ENCODE assay signal across 8 cellular contexts in the genomic region with DNA sequence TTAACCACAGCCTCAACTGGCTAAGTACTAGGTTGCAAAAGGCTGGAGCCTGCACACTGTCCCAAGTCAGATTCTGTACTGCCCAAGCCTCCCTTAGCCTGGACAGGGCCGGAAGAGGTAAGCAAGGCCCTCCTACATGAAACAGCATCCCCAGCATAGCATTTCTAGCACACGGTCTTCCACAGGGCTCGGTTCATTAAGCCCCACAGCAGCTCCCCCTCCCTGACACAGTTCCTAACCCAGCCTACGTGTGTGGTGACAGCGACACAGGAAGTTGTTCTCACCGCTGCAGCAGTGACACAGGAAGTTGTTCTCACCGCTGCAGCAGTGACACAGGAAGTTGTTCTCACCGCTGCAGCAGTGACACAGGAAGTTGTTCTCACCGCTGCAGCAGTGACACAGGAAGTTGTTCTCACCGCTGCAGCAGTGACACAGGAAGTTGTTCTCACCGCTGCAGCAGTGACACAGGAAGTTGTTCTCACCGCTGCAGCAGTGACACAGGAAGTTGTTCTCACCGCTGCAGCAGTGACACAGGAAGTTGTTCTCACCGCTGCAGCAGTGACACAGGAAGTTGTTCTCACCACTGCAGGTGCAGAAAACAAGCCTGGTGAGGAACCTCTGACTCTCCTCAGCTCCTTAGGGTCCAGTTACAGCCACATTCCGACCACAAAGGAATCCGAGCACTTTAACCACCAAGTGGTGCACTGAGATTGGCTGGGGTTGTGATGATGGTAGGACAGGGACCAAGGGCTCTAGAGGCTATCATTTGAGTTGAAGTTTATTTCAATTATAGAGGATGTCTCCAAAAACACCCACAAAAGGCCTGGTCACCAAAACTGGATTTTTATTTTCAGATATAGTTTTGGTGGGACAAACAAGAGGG. TPM values are rescaled to one million over a fixed set of nuclear protein-coding genes. Genes with fewer than 3 reads are reported as not detected.
DNase-seq lines count a peak whose midpoint lies in the region; ATAC-seq and TF ChIP-seq lines count a peak whose summit lies in the region.
"Not testable (repeated sequence)": the region's sequence is repeated elsewhere in the genome, so short reads cannot be mapped to it uniquely, and the experiment has no call there.

No MANE protein-coding gene starts in this region.

- intact Hi-C loops in spleen (cut with DNase I; ENCODE audit: low total_unique reads) = not testable (repeated sequence)

- WGBS in spleen, 5 donors = 32 to 53% (median 39%) methylated on average over 10 to 12 of the region's 16 CpGs

- CTCF ChIA-PET in HEK293 (lab: Yijun Ruan, JAX) = interaction anchor here (0.6 to 2.6 kb wide), 2 partner anchors 77 to 307 kb away, joined by 4 to 13 read pairs; no protein-coding TSS in a partner anchor

- not testable (repeated sequence) for TF ChIP-seq POLR2A in NB4 (IDR thresholded peaks at IDR 0.05; ENCODE audit: extremely low read depth, insufficient read length); spleen (IDR thresholded peaks at IDR 0.05)

- H3K27ac ChIP-seq in HEK293 (ENCODE audit: extremely low read depth, low read depth, low read length) (peak overlapping the region; percentile 30; the same call in 1 of the 2 replicates), spleen (peak overlapping the region; percentile 55 to 83 (median 74))

- POLR2A ChIA-PET in HEK293 (lab: Yijun Ruan, JAX) = not testable (repeated sequence)

- H3K4me1 ChIP-seq in HEK293 (ENCODE audit: control insufficient read depth, insufficient read depth, low read length) = not testable (repeated sequence)
- H3K4me1 ChIP-seq in spleen = peaks cover 0 to 36% (median 11%) of the 10 kb centered on the region in 6 donors

- peak overlapping the region; percentile 14 to 46 for H3K4me3 Mint-ChIP-seq in effector memory CD8-positive, alpha-beta T cell
- H3K4me3 Mint-ChIP-seq in stimulated activated naive B cell treated with anti-CD40 and anti-IgM and Interleukin-4, amounts not matched to agents 10 μg/mL and 1 μg/mL and 100 μg/mL, for 72 hours = peak overlapping the region; percentile 79

- H3K36me3 ChIP-seq in HEK293 (ENCODE audit: control insufficient read depth in 2 of 2, insufficient read depth in 1 of 2, low read length in 2 of 2) (peaks cover 0 to 26% of the 10 kb centered on the region in 2 experiments; a peak in 1 of 3 replicates), spleen (peaks cover 0 to 24% (median 0%) of the 10 kb centered on the region in 6 donors)

- peaks cover 0 to 15% (median 0%) of the 10 kb centered on the region in 7 donors for H3K27me3 ChIP-seq in spleen (replicated peaks in 1 of 7)

- peaks cover 9 to 10% of the 10 kb centered on the region in 2 donors for H3K9me3 Mint-ChIP-seq in effector memory CD8-positive, alpha-beta T cell
- H3K9me3 Mint-ChIP-seq in stimulated activated naive B cell treated with anti-CD40 and anti-IgM and Interleukin-4, amounts not matched to agents 10 μg/mL and 1 μg/mL and 100 μg/mL, for 72 hours = not testable (repeated sequence)

- peak overlapping the region; percentile 81 to 91 for H3K27ac Mint-ChIP-seq in effector memory CD8-positive, alpha-beta T cell
- H3K27ac Mint-ChIP-seq in stimulated activated naive B cell treated with anti-CD40 and anti-IgM and Interleukin-4, amounts not matched to agents 10 μg/mL and 1 μg/mL and 100 μg/mL, for 72 hours = peak overlapping the region; percentile 92

- DNase-seq in NB4 (ENCODE audit: low read depth) = peak; percentile 79
- peak; percentile 29 for DNase-seq in T-helper 9 cell
- DNase-seq in activated T-cell treated with anti-CD3 and anti-CD28 coated beads for 48 hours (ENCODE audit: low read depth) = peak; percentile 40
- DNase-seq in effector memory CD8-positive, alpha-beta T cell = peak; percentile 51 to 59 (median 53)
- peak; percentile 71 for DNase-seq in spleen
- DNase-seq in stimulated activated naive B cell treated with anti-CD40 and anti-IgM and Interleukin-4, amounts not matched to agents 10 μg/mL and 1 μg/mL and 100 μg/mL, for 72 hours = peak; percentile 61

- H3K36me3 Mint-ChIP-seq in effector memory CD8-positive, alpha-beta T cell (ENCODE audit: insufficient read depth) = peaks cover 21% of the 10 kb centered on the region
- peaks cover 7 to 11% of the 10 kb centered on the region in 2 donors for H3K36me3 Mint-ChIP-seq in stimulated activated naive B cell treated with anti-CD40 and anti-IgM and Interleukin-4, amounts not matched to agents 10 μg/mL and 1 μg/mL and 100 μg/mL, for 72 hours

- not testable (repeated sequence) for TF ChIP-seq CTCF in HEK293 (tag by site-specific recombination; IDR thresholded peaks at IDR 0.05); NB4 (IDR thresholded peaks at IDR 0.05; ENCODE audit: low read depth, low read length); spleen (IDR thresholded peaks at IDR 0.05 in 8 of 11, conservative IDR thresholded peaks at IDR 0.05 in 3 of 11)

- peaks cover 14 to 19% of the 10 kb centered on the region in 2 donors for H3K4me1 Mint-ChIP-seq in effector memory CD8-positive, alpha-beta T cell (ENCODE audit: low read depth in 2 of 2)
- not testable (repeated sequence) for H3K4me1 Mint-ChIP-seq in stimulated activated naive B cell treated with anti-CD40 and anti-IgM and Interleukin-4, amounts not matched to agents 10 μg/mL and 1 μg/mL and 100 μg/mL, for 72 hours

- peak; percentile 95 for ATAC-seq in effector memory CD8-positive, alpha-beta T cell (replicated peaks)
- ATAC-seq in stimulated activated naive B cell treated with anti-CD40 and anti-IgM and Interleukin-4, amounts not matched to agents 10 μg/mL and 1 μg/mL and 100 μg/mL, for 72 hours (replicated peaks) = peak; percentile 98 to 99

- H3K4me3 ChIP-seq in GM08714 (ENCODE audit: low read length) (peak overlapping the region; percentile 18), HEK293 (ENCODE audit: low read depth, low read length) (peak overlapping the region; percentile 21), NB4 (ENCODE audit: low read depth, low read length) (peak overlapping the region; percentile 40), spleen (peak overlapping the region in 1 of 8 donors; percentile 37)

- H3K27me3 Mint-ChIP-seq in effector memory CD8-positive, alpha-beta T cell = not testable (repeated sequence)
- peaks cover 17 to 26% of the 10 kb centered on the region in 2 donors for H3K27me3 Mint-ChIP-seq in stimulated activated naive B cell treated with anti-CD40 and anti-IgM and Interleukin-4, amounts not matched to agents 10 μg/mL and 1 μg/mL and 100 μg/mL, for 72 hours

- not testable (repeated sequence) for H3K9me3 ChIP-seq in HEK293 (ENCODE audit: control insufficient read depth, insufficient read depth, low read depth, low read length)
- H3K9me3 ChIP-seq in spleen = peaks cover 0 to 37% (median 29%) of the 10 kb centered on the region in 8 donors

TF ChIP-seq in HEK293, 187 proteins besides CTCF, POLR2A, EP300 and RAD21 (continues in another document):
- TF ChIP-seq GLIS1 (tag by site-specific recombination; IDR thresholded peaks at IDR 0.05) (peak; percentile 68), SETDB1 (IDR thresholded peaks at IDR 0.05; ENCODE audit: insufficient read length, low read length) (peak; percentile 83), KLF16 (tag by site-specific recombination; IDR thresholded peaks at IDR 0.05) (peak; percentile 16; the same call in 1 of the 2 replicates), TRIM28 (IDR thresholded peaks at IDR 0.05; ENCODE audit: borderline replicate concordance, low read length) (peak; percentile 75; the same call in 1 of the 2 replicates), ZBTB17 (tag by site-specific recombination; IDR thresholded peaks at IDR 0.05) (peak; percentile 29; the same call in 1 of the 2 replicates)
- TF ChIP-seq, protein P1, sequence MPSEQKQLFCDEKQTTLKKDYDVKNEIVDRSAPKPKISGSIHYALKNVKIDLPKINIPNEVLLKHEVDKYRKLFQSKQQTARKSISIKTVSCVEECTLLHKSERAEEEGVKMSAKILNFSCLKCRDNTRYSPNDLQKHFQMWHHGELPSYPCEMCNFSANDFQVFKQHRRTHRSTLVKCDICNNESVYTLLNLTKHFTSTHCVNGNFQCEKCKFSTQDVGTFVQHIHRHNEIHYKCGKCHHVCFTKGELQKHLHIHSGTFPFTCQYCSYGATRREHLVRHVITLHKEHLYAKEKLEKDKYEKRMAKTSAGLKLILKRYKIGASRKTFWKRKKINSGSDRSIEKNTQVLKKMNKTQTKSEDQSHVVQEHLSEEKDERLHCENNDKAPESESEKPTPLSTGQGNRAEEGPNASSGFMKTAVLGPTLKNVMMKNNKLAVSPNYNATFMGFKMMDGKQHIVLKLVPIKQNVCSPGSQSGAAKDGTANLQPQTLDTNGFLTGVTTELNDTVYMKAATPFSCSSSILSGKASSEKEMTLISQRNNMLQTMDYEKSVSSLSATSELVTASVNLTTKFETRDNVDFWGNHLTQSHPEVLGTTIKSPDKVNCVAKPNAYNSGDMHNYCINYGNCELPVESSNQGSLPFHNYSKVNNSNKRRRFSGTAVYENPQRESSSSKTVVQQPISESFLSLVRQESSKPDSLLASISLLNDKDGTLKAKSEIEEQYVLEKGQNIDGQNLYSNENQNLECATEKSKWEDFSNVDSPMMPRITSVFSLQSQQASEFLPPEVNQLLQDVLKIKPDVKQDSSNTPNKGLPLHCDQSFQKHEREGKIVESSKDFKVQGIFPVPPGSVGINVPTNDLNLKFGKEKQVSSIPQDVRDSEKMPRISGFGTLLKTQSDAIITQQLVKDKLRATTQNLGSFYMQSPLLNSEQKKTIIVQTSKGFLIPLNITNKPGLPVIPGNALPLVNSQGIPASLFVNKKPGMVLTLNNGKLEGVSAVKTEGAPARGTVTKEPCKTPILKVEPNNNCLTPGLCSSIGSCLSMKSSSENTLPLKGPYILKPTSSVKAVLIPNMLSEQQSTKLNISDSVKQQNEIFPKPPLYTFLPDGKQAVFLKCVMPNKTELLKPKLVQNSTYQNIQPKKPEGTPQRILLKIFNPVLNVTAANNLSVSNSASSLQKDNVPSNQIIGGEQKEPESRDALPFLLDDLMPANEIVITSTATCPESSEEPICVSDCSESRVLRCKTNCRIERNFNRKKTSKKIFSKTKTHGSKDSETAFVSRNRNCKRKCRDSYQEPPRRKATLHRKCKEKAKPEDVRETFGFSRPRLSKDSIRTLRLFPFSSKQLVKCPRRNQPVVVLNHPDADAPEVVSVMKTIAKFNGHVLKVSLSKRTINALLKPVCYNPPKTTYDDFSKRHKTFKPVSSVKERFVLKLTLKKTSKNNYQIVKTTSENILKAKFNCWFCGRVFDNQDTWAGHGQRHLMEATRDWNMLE (tag by site-specific recombination; conservative IDR thresholded peaks at IDR 0.05; ENCODE audit: low read depth) = peak; percentile 95

RNA-seq across cellular contexts. Expression of gene SNRPA1, which starts 39.1 kb away (rescaled TPM):
- 10 to 100 TPM; 56.2 to 85.4 (median 68.8) TPM for total RNA-seq in spleen
- polyA plus RNA-seq in spleen = 10 to 100 TPM; 74.6 to 75.1 (median 74.7) TPM

RNA-seq across cellular contexts. Expression of gene SELENOS, which starts 56.9 kb away (rescaled TPM):
- total RNA-seq in spleen = 100 to 1,000 TPM in 1 of 7 donors, 10 to 100 TPM in 6; 47.3 to 109 (median 63.8) TPM
- polyA plus RNA-seq in spleen = 10 to 100 TPM; 25.7 to 41.1 (median 39.7) TPM

Comparison
In these comparisons a context has a peak if more than half of its experiments do, and no peak if none do; other contexts are left out.
1. DNase-seq: peak in every context shown above with its lines; median percentile 79 in NB4; 71 in spleen; 61 in stimulated activated naive B cell treated with anti-CD40 and anti-IgM and Interleukin-4, amounts not matched to agents 10 μg/mL and 1 μg/mL and 100 μg/mL, for 72 hours; 53 in effector memory CD8-positive, alpha-beta T cell; 40 in activated T-cell treated with anti-CD3 and anti-CD28 coated beads for 48 hours; 29 in T-helper 9 cell.